Comparison of ENCODE assay signal across 20 cellular contexts in genomic region chr5:132971483-132972435, GRCh38. TPM values are rescaled to one million over a fixed set of nuclear protein-coding genes. Genes with fewer than 3 reads are reported as not detected.
DNase-seq lines count a peak whose midpoint lies in the region; ATAC-seq and TF ChIP-seq lines count a peak whose summit lies in the region.
"Had no signal": no experiment of that assay in that cellular context is flagged by ENCODE, and none has a peak within 500 bp of the region (broad histone marks: within the 10 kb centered on the region; RNA-seq: fewer than 3 reads in every experiment).

No MANE protein-coding gene starts in this region.

- CTCF ChIA-PET in Panc1 (lab: Charles Lee): no interaction called here
- CTCF ChIA-PET in naive thymus-derived CD4-positive, alpha-beta T cell (lab: Charles Lee): no interaction called here

- H3K27me3 Mint-ChIP-seq in GM23338 (ENCODE audit: insufficient read depth, low read depth, poor library complexity): peaks cover 5% of the 10 kb centered on the region
- H3K27me3 Mint-ChIP-seq in endodermal cell (ENCODE audit: insufficient read depth): no peaks in the 10 kb centered on the region
- H3K27me3 Mint-ChIP-seq in naive thymus-derived CD4-positive, alpha-beta T cell: peaks cover 0 to 8% (median 0%) of the 10 kb centered on the region in 5 donors
- H3K27me3 Mint-ChIP-seq: activated T-helper 17 cell treated with anti-CD3 and anti-CD28 coated beads, Interleukin-2, amount 50 U/mL, for 72 hours; naive B cell; T-helper 17 cell had no signal

- H3K36me3 Mint-ChIP-seq in GM23338 (ENCODE audit: low read depth): 0 out of 3 replicates have a peak, but pooled peaks cover under 1% of the 10 kb centered on the region
- peaks cover 2% of the 10 kb centered on the region for H3K36me3 Mint-ChIP-seq in endodermal cell (ENCODE audit: low read depth)
- peaks cover 0 to 4% (median 0%) of the 10 kb centered on the region in 5 donors for H3K36me3 Mint-ChIP-seq in naive thymus-derived CD4-positive, alpha-beta T cell

- H3K23ac ChIP-seq in neuronal stem cell (ENCODE audit: low read depth, low read length, poor library complexity): no peak overlapping the region

- H2BK120ac ChIP-seq in neuronal stem cell (ENCODE audit: low read depth, low read length): no peak overlapping the region

- no peak overlapping the region for H3K27ac ChIP-seq in GM23338 (ENCODE audit: low read depth)
- no peak overlapping the region for H3K27ac ChIP-seq in Panc1 (ENCODE audit: low read length)
- no peak overlapping the region for H3K27ac ChIP-seq in endodermal cell (ENCODE audit: low read depth, low read length)
- no peak overlapping the region for H3K27ac ChIP-seq in neuronal stem cell (replicated peaks; ENCODE audit: low read length)
- no peak overlapping the region for H3K27ac ChIP-seq in naive thymus-derived CD4-positive, alpha-beta T cell (ENCODE audit: low read depth, low read length)
- H3K27ac ChIP-seq: skin epidermis had no signal

- no peak overlapping the region for H2BK12ac ChIP-seq in neuronal stem cell (ENCODE audit: low read length)

- H3F3A ChIP-seq in GM23338 (replicated peaks; ENCODE audit: low read depth): no peaks in the 10 kb centered on the region

- H3K27me3 ChIP-seq in GM23338 (ENCODE audit: insufficient read depth): no peaks in the 10 kb centered on the region
- no peaks in the 10 kb centered on the region for H3K27me3 ChIP-seq in Panc1 (ENCODE audit: control insufficient read depth, insufficient read depth, low read length)
- H3K27me3 ChIP-seq in endodermal cell (ENCODE audit: control insufficient read depth, insufficient read depth, low read length, poor library complexity, severe bottlenecking): no peaks in the 10 kb centered on the region
- H3K27me3 ChIP-seq in neuronal stem cell (ENCODE audit: control insufficient read depth in 3 of 3, insufficient read depth in 3 of 3, low read depth in 1 of 3, low read length in 3 of 3): no peaks in the 10 kb centered on the region
- no peaks in the 10 kb centered on the region for H3K27me3 ChIP-seq in naive thymus-derived CD4-positive, alpha-beta T cell (ENCODE audit: control insufficient read depth in 2 of 2, insufficient read depth in 2 of 2, low read length in 2 of 2)

- H2BK15ac ChIP-seq in neuronal stem cell (ENCODE audit: low read length): no peak overlapping the region

- TF ChIP-seq CTCF in GM23338 (conservative IDR thresholded peaks at IDR 0.05; ENCODE audit: low read depth in 2 of 2) (no peak), Panc1 (IDR thresholded peaks at IDR 0.05) (no peak), endodermal cell (conservative IDR thresholded peaks at IDR 0.05) (peak; percentile 16)

- no peaks in the 10 kb centered on the region for H4K20me1 ChIP-seq in GM23338 (replicated peaks; ENCODE audit: insufficient read depth)

- H2AFZ ChIP-seq in GM23338: peak overlapping the region; percentile 88
- H2AFZ ChIP-seq in neuronal stem cell (ENCODE audit: low read length): peak overlapping the region; percentile 51

- intact Hi-C loops in Panc1 (cut with micrococcal nuclease; ENCODE audit: unreplicated experiment): no loop called here
- intact Hi-C loops in naive thymus-derived CD4-positive, alpha-beta T cell (cut with micrococcal nuclease): no loop called here

- peaks cover 4% of the 10 kb centered on the region; the same call in 1 of the 2 replicates for H3K9me2 ChIP-seq in GM23338 (ENCODE audit: insufficient read depth)

- no peak overlapping the region for H3K4me3 Mint-ChIP-seq in GM23338
- no peak overlapping the region for H3K4me3 Mint-ChIP-seq in endodermal cell
- H3K4me3 Mint-ChIP-seq in naive thymus-derived CD4-positive, alpha-beta T cell: no peak overlapping the region
- H3K4me3 Mint-ChIP-seq: activated T-helper 17 cell treated with anti-CD3 and anti-CD28 coated beads, Interleukin-2, amount 50 U/mL, for 72 hours; naive B cell; T-helper 17 cell had no signal

- H4K8ac ChIP-seq in neuronal stem cell (ENCODE audit: low read depth, low read length): no peak overlapping the region

- H3K27ac Mint-ChIP-seq in GM23338 (no peak overlapping the region), endodermal cell (peak overlapping the region; percentile 92)
- no peak overlapping the region for H3K27ac Mint-ChIP-seq in naive thymus-derived CD4-positive, alpha-beta T cell
- H3K27ac Mint-ChIP-seq: activated T-helper 17 cell treated with anti-CD3 and anti-CD28 coated beads, Interleukin-2, amount 50 U/mL, for 72 hours; naive B cell; T-helper 17 cell had no signal

- 71 to 84% methylated on average over 13 to 16 of the region's 16 CpGs for WGBS in endodermal cell (ENCODE audit: insufficient coverage in 1 of 2, insufficient read length in 1 of 2), 2 experiments
- WGBS in neuronal stem cell (ENCODE audit: extremely low coverage in 2 of 2, insufficient read length in 2 of 2, insufficient replicate concordance in 1 of 2), 2 donors: no CpG with 5 or more reads among the region's 16 CpGs

- H3K4ac ChIP-seq in neuronal stem cell (ENCODE audit: low read length): no peak overlapping the region

- no peak overlapping the region for H3K14ac ChIP-seq in neuronal stem cell (ENCODE audit: low read length)

- H3K4me2 ChIP-seq in GM23338 (no peak overlapping the region), neuronal stem cell (ENCODE audit: insufficient read depth, low read length, poor library complexity, severe bottlenecking) (no peak overlapping the region)

- H2AK5ac ChIP-seq in neuronal stem cell (ENCODE audit: low read depth, low read length): no peak overlapping the region

- no peak overlapping the region for H3K18ac ChIP-seq in neuronal stem cell (ENCODE audit: low read length)

- H3K79me2 ChIP-seq in GM23338 (replicated peaks; ENCODE audit: insufficient read depth): no peaks in the 10 kb centered on the region

- H4K91ac ChIP-seq in neuronal stem cell (ENCODE audit: low read depth, low read length, poor library complexity): no peak overlapping the region

- ATAC-seq in GM23338 (no peak; the same call in 2 of the 3 replicates), Panc1 (peak; percentile 80), GM21576 (IDR thresholded peaks at IDR 0.05; ENCODE audit: unreplicated experiment) (no peak)
- ATAC-seq in naive thymus-derived CD4-positive, alpha-beta T cell: no peak
- ATAC-seq: activated T-helper 17 cell treated with anti-CD3 and anti-CD28 coated beads, Interleukin-2, amount 50 U/mL, for 72 hours; T-helper 17 cell had no signal

- H3K4me1 Mint-ChIP-seq in GM23338: no peaks in the 10 kb centered on the region
- peaks cover 11% of the 10 kb centered on the region for H3K4me1 Mint-ChIP-seq in endodermal cell
- no peaks in the 10 kb centered on the region for H3K4me1 Mint-ChIP-seq in naive thymus-derived CD4-positive, alpha-beta T cell
- H3K4me1 Mint-ChIP-seq: activated T-helper 17 cell treated with anti-CD3 and anti-CD28 coated beads, Interleukin-2, amount 50 U/mL, for 72 hours; naive B cell; T-helper 17 cell had no signal

- H3K9ac ChIP-seq in endodermal cell (ENCODE audit: extremely low read depth, low read length, poor library complexity, severe bottlenecking) (peak overlapping the region; percentile 47), neuronal stem cell (ENCODE audit: low read depth, low read length, poor library complexity) (no peak overlapping the region)

- H3K36me3 ChIP-seq in GM23338 (ENCODE audit: insufficient read depth) (no peaks in the 10 kb centered on the region), Panc1 (ENCODE audit: control insufficient read depth, insufficient read depth, low read length) (no peaks in the 10 kb centered on the region), endodermal cell (ENCODE audit: control insufficient read depth, insufficient read depth, low read length) (no peaks in the 10 kb centered on the region), neuronal stem cell (replicated peaks in 1 of 2; ENCODE audit: control insufficient read depth in 2 of 2, insufficient read depth in 2 of 2, low read length in 2 of 2) (no peaks in the 10 kb centered on the region)
- H3K36me3 ChIP-seq in naive thymus-derived CD4-positive, alpha-beta T cell (ENCODE audit: control insufficient read depth in 2 of 3, insufficient read depth in 3 of 3, low read length in 3 of 3): no peaks in the 10 kb centered on the region

- H3K9me3 ChIP-seq in Panc1 (ENCODE audit: control insufficient read depth, insufficient read depth, low read depth, low read length) (no peaks in the 10 kb centered on the region), endodermal cell (ENCODE audit: control insufficient read depth, low read length) (peaks cover 8% of the 10 kb centered on the region), neuronal stem cell (replicated peaks in 1 of 2; ENCODE audit: control insufficient read depth in 2 of 2, insufficient read depth in 1 of 2, low read depth in 1 of 2, low read length in 2 of 2) (no peaks in the 10 kb centered on the region)
- H3K9me3 ChIP-seq in naive thymus-derived CD4-positive, alpha-beta T cell (ENCODE audit: control insufficient read depth in 2 of 3, low read length in 3 of 3): no peaks in the 10 kb centered on the region

- POLR2A ChIA-PET in Panc1 (lab: Charles Lee): no interaction called here
- POLR2A ChIA-PET in naive thymus-derived CD4-positive, alpha-beta T cell (lab: Charles Lee): interaction anchor here (0.7 kb wide), 1 partner anchor 160 kb away, joined by 3 read pairs; no protein-coding TSS in a partner anchor

- DNase-seq in GM23338 (ENCODE audit: low spot score) (peak; percentile 59), Panc1 (ENCODE audit: low read depth, low spot score) (no peak), endodermal cell (peak; percentile 46), neuronal stem cell (ENCODE audit: low spot score) (no peak), NCI-H146 treated with DMSO at 0.1 percent for 48 hours (lab: John Stamatoyannopoulos, UW; ENCODE audit: unreplicated experiment) (no peak)
- DNase-seq in naive thymus-derived CD4-positive, alpha-beta T cell: no peak
- DNase-seq: COR-L47; naive B cell; NCI-H1417 treated with DMSO at 0.1 percent for 48 hours; NCI-H2227 treated with DMSO at 0.1 percent for 48 hours; posterior cingulate gyrus; SHP77; stimulated activated CD4-positive, alpha-beta T cell treated with anti-CD3 and anti-CD28 coated beads, Interleukin-4, amount 100 ng/mL, for 4 hours; stimulated activated CD8-positive, alpha-beta memory T cell treated with anti-CD3 and anti-CD28 coated beads, Interleukin-4, amount 100 ng/mL, for 48 hours; substantia nigra; T-helper 17 cell had no signal

- H3K9me3 Mint-ChIP-seq in GM23338: peaks cover 6% of the 10 kb centered on the region
- H3K9me3 Mint-ChIP-seq in endodermal cell: peaks cover 9% of the 10 kb centered on the region
- H3K9me3 Mint-ChIP-seq in naive thymus-derived CD4-positive, alpha-beta T cell: peaks cover 0 to 11% (median under 1%) of the 10 kb centered on the region in 11 donors
- H3K9me3 Mint-ChIP-seq: activated T-helper 17 cell treated with anti-CD3 and anti-CD28 coated beads, Interleukin-2, amount 50 U/mL, for 72 hours had no signal

- H2BK5ac ChIP-seq in neuronal stem cell (ENCODE audit: low read length): no peak overlapping the region

- in situ Hi-C loops in Panc1 (cut with HindIII; ENCODE audit: low pct_unique_long_range_greater_than_20kb, low sequenced_read_pairs): no loop called here

- no peaks in the 10 kb centered on the region for H3K79me1 ChIP-seq in neuronal stem cell (ENCODE audit: low read depth, low read length)

- no peak overlapping the region for H3K4me3 ChIP-seq in GM23338
- H3K4me3 ChIP-seq in Panc1 (ENCODE audit: low read depth in 2 of 2, low read length in 2 of 2): no peak overlapping the region
- H3K4me3 ChIP-seq in endodermal cell (ENCODE audit: low read length): peak overlapping the region; percentile 15
- no peak overlapping the region for H3K4me3 ChIP-seq in neuronal stem cell (ENCODE audit: low read length in 2 of 2)
- no peak overlapping the region for H3K4me3 ChIP-seq in naive thymus-derived CD4-positive, alpha-beta T cell (ENCODE audit: low read length)
- H3K4me3 ChIP-seq: lung, skin epidermis had no signal

- no TSS peak for BruUV-seq in Panc1 (replicated peaks; lab: Mats Ljungman, UMichigan)

- H3K4me1 ChIP-seq in GM23338 (ENCODE audit: insufficient read depth): no peaks in the 10 kb centered on the region
- H3K4me1 ChIP-seq in Panc1 (ENCODE audit: control insufficient read depth, insufficient read depth, low read length): 0 out of 2 replicates have a peak, but pooled peaks cover 3% of the 10 kb centered on the region
- no peaks in the 10 kb centered on the region for H3K4me1 ChIP-seq in endodermal cell (ENCODE audit: control insufficient read depth, insufficient read depth, low read length)
- no peaks in the 10 kb centered on the region for H3K4me1 ChIP-seq in neuronal stem cell (ENCODE audit: control insufficient read depth in 2 of 2, insufficient read depth in 1 of 2, low read depth in 1 of 2, low read length in 2 of 2)
- H3K4me1 ChIP-seq in naive thymus-derived CD4-positive, alpha-beta T cell (ENCODE audit: control insufficient read depth in 2 of 2, insufficient read depth in 2 of 2, low read length in 2 of 2): no peaks in the 10 kb centered on the region

RNA-seq across cellular contexts. Expression of gene AFF4, which starts 8.3 kb away (rescaled TPM):
- 46.3 and 50.9 TPM in 2 replicates for total RNA-seq in GM23338 (2014; rRNA removed; shearing (Covaris generic))
- 25.2 and 31.3 TPM in 2 replicates for polyA plus RNA-seq in GM23338 (2016; fragmentation: Nextera tagmentation; extraction: Ambion mirVana)
- 78.3 TPM for total RNA-seq in Panc1 (2021; ENCODE audit: unreplicated experiment)
- 33.1 TPM for polyA plus RNA-seq in Panc1 (2012; ENCODE audit: insufficient read length)
- total RNA-seq in endodermal cell: 100 to 1,000 TPM; 107 to 108 TPM
- 57.1 TPM for polyA plus RNA-seq in endodermal cell (2013, experiment 1 of 2)
- 64.4 TPM for polyA plus RNA-seq in endodermal cell (2013, experiment 2 of 2)
- polyA plus RNA-seq in neuronal stem cell (2013, experiment 1 of 2): 24.6 TPM
- 26.2 TPM for polyA plus RNA-seq in neuronal stem cell (2013, experiment 2 of 2)
- total RNA-seq in naive thymus-derived CD4-positive, alpha-beta T cell: 10 to 100 TPM; 39.7 to 82.3 (median 69.0) TPM
- 10 to 100 TPM; 25.3 to 30.6 TPM for polyA plus RNA-seq in naive thymus-derived CD4-positive, alpha-beta T cell

RNA-seq across cellular contexts. Expression of gene ZCCHC10, which starts 54.6 kb away (rescaled TPM):
- 25.3 and 29.2 TPM in 2 replicates for total RNA-seq in GM23338 (2014; rRNA removed; shearing (Covaris generic))
- 86.0 and 90.1 TPM in 2 replicates for polyA plus RNA-seq in GM23338 (2016; fragmentation: Nextera tagmentation; extraction: Ambion mirVana)
- total RNA-seq in Panc1 (2021; ENCODE audit: unreplicated experiment) (30.8 TPM), endodermal cell (10 to 100 TPM; 35.1 to 36.6 TPM)
- polyA plus RNA-seq in Panc1 (2012; ENCODE audit: insufficient read length): 22.1 TPM
- polyA plus RNA-seq in endodermal cell (2013, experiment 1 of 2): 28.9 TPM
- 33.2 TPM for polyA plus RNA-seq in endodermal cell (2013, experiment 2 of 2)
- 47.8 TPM for polyA plus RNA-seq in neuronal stem cell (2013, experiment 1 of 2)
- polyA plus RNA-seq in neuronal stem cell (2013, experiment 2 of 2): 50.9 TPM
- total RNA-seq in naive thymus-derived CD4-positive, alpha-beta T cell: 10 to 100 TPM; 16.0 to 32.9 (median 18.2) TPM
- 10 to 100 TPM; 34.5 to 47.5 TPM for polyA plus RNA-seq in naive thymus-derived CD4-positive, alpha-beta T cell

Comparison
In these comparisons a context has a peak if more than half of its experiments do, and no peak if none do; other contexts are left out.
1. DNase-seq: peak in GM23338 (single experiment) and endodermal cell (single experiment); none in Panc1 (single experiment), neuronal stem cell (single experiment), naive thymus-derived CD4-positive, alpha-beta T cell (0 of 9) and NCI-H146 treated with DMSO at 0.1 percent for 48 hours (single experiment).